9 cellular contexts compared by ENCODE assay signal in genomic region chr7:157613575-157614322, GRCh38.
DNase-seq lines count a peak whose midpoint lies in the region; ATAC-seq lines count a peak whose summit lies in the region.
"Had no signal": no experiment of that assay in that cellular context is flagged by ENCODE, and none has a peak within 500 bp of the region (broad histone marks: within the 10 kb centered on the region; RNA-seq: fewer than 3 reads in every experiment).

No MANE protein-coding gene starts in this region.

- H3K27ac ChIP-seq in urinary bladder (ENCODE audit: low read depth): no peak overlapping the region
- H3K27ac ChIP-seq: GM23248 had no signal

- H3K36me3 Mint-ChIP-seq in activated naive CD8-positive, alpha-beta T cell: no peaks in the 10 kb centered on the region
- no peaks in the 10 kb centered on the region for H3K36me3 Mint-ChIP-seq in activated naive CD8-positive, alpha-beta T cell treated with anti-CD3 and anti-CD28 coated beads for 36 hours
- H3K36me3 Mint-ChIP-seq in dendritic cell treated with granulocyte-macrophage colony-stimulating factor and Interleukin-4, amounts not matched to agents 40 ng/mL and 50 ng/mL, for 4 days (ENCODE audit: low read depth): no peaks in the 10 kb centered on the region
- H3K36me3 Mint-ChIP-seq in naive thymus-derived CD8-positive, alpha-beta T cell: no peaks in the 10 kb centered on the region

- no peaks in the 10 kb centered on the region for H3K36me3 ChIP-seq in urinary bladder (ENCODE audit: insufficient read depth)

- peak in 1 of 2 donors; percentile 7 for ATAC-seq in naive thymus-derived CD8-positive, alpha-beta T cell
- ATAC-seq in HG02852 (IDR thresholded peaks at IDR 0.05; ENCODE audit: unreplicated experiment): no peak

- H3K4me1 ChIP-seq in urinary bladder (ENCODE audit: insufficient read depth): no peaks in the 10 kb centered on the region

- no peak overlapping the region for H3K27ac Mint-ChIP-seq in activated naive CD8-positive, alpha-beta T cell
- H3K27ac Mint-ChIP-seq in activated naive CD8-positive, alpha-beta T cell treated with anti-CD3 and anti-CD28 coated beads for 36 hours: no peak overlapping the region
- peak overlapping the region; percentile 24 for H3K27ac Mint-ChIP-seq in dendritic cell treated with granulocyte-macrophage colony-stimulating factor and Interleukin-4, amounts not matched to agents 40 ng/mL and 50 ng/mL, for 4 days
- peak overlapping the region in 8 of 10 donors; percentile 20 to 93 (median 80) for H3K27ac Mint-ChIP-seq in naive thymus-derived CD8-positive, alpha-beta T cell

- WGBS in urinary bladder: 53% methylated on average over 51 of the region's 51 CpGs

- no peaks in the 10 kb centered on the region for H3K9me3 Mint-ChIP-seq in activated naive CD8-positive, alpha-beta T cell (ENCODE audit: low read depth)
- H3K9me3 Mint-ChIP-seq in activated naive CD8-positive, alpha-beta T cell treated with anti-CD3 and anti-CD28 coated beads for 36 hours: no peaks in the 10 kb centered on the region
- no peaks in the 10 kb centered on the region for H3K9me3 Mint-ChIP-seq in dendritic cell treated with granulocyte-macrophage colony-stimulating factor and Interleukin-4, amounts not matched to agents 40 ng/mL and 50 ng/mL, for 4 days
- peaks cover 0 to 2% (median 0%) of the 10 kb centered on the region in 9 donors for H3K9me3 Mint-ChIP-seq in naive thymus-derived CD8-positive, alpha-beta T cell

- peak overlapping the region; percentile 25 for H3K4me3 Mint-ChIP-seq in activated naive CD8-positive, alpha-beta T cell
- H3K4me3 Mint-ChIP-seq in activated naive CD8-positive, alpha-beta T cell treated with anti-CD3 and anti-CD28 coated beads for 36 hours: no peak overlapping the region
- peak overlapping the region; percentile 77 for H3K4me3 Mint-ChIP-seq in dendritic cell treated with granulocyte-macrophage colony-stimulating factor and Interleukin-4, amounts not matched to agents 40 ng/mL and 50 ng/mL, for 4 days
- H3K4me3 Mint-ChIP-seq in naive thymus-derived CD8-positive, alpha-beta T cell: peak overlapping the region in 9 of 10 donors; percentile 20 to 83 (median 48)

- POLR2A ChIA-PET in naive thymus-derived CD8-positive, alpha-beta T cell (lab: Charles Lee): interaction anchor here (1.1 to 3.5 kb wide), 5 partner anchors 10 to 143 kb away, joined by 3 to 25 read pairs (median 4); no protein-coding TSS in a partner anchor

- peak overlapping the region; percentile 45 for H3K4me3 ChIP-seq in urinary bladder (ENCODE audit: low read depth, low read length)
- H3K4me3 ChIP-seq: GM23248 had no signal

- H3K27me3 Mint-ChIP-seq in activated naive CD8-positive, alpha-beta T cell: no peaks in the 10 kb centered on the region
- no peaks in the 10 kb centered on the region for H3K27me3 Mint-ChIP-seq in activated naive CD8-positive, alpha-beta T cell treated with anti-CD3 and anti-CD28 coated beads for 36 hours
- H3K27me3 Mint-ChIP-seq in dendritic cell treated with granulocyte-macrophage colony-stimulating factor and Interleukin-4, amounts not matched to agents 40 ng/mL and 50 ng/mL, for 4 days: peaks cover 38% of the 10 kb centered on the region
- H3K27me3 Mint-ChIP-seq in naive thymus-derived CD8-positive, alpha-beta T cell: no peaks in the 10 kb centered on the region

- intact Hi-C loops in dendritic cell treated with granulocyte-macrophage colony-stimulating factor and Interleukin-4, amounts not matched to agents 40 ng/mL and 50 ng/mL, for 4 days (cut with micrococcal nuclease): no loop called here

- H3K4me1 Mint-ChIP-seq in activated naive CD8-positive, alpha-beta T cell (ENCODE audit: low read depth): peaks cover 8% of the 10 kb centered on the region
- peaks cover 11% of the 10 kb centered on the region for H3K4me1 Mint-ChIP-seq in activated naive CD8-positive, alpha-beta T cell treated with anti-CD3 and anti-CD28 coated beads for 36 hours
- peaks cover 6% of the 10 kb centered on the region for H3K4me1 Mint-ChIP-seq in dendritic cell treated with granulocyte-macrophage colony-stimulating factor and Interleukin-4, amounts not matched to agents 40 ng/mL and 50 ng/mL, for 4 days (ENCODE audit: low read depth)
- H3K4me1 Mint-ChIP-seq in naive thymus-derived CD8-positive, alpha-beta T cell: peaks cover 12 to 34% (median 20%) of the 10 kb centered on the region in 4 donors

- no peak for DNase-seq in activated naive CD8-positive, alpha-beta T cell treated with anti-CD3 and anti-CD28 coated beads for 36 hours
- DNase-seq in naive thymus-derived CD8-positive, alpha-beta T cell: no peak
- DNase-seq in ecto neural progenitor cell (ENCODE audit: low spot score) (no peak), middle frontal gyrus (ENCODE audit: extremely low spot score, low spot score) (no peak)
- DNase-seq: GM23248 had no signal

Comparison
In these comparisons a context has a peak if more than half of its experiments do, and no peak if none do; other contexts are left out.
1. H3K27ac Mint-ChIP-seq: peak in dendritic cell treated with granulocyte-macrophage colony-stimulating factor and Interleukin-4, amounts not matched to agents 40 ng/mL and 50 ng/mL, for 4 days (single experiment) and naive thymus-derived CD8-positive, alpha-beta T cell (8 of 10); none in activated naive CD8-positive, alpha-beta T cell (single experiment) and activated naive CD8-positive, alpha-beta T cell treated with anti-CD3 and anti-CD28 coated beads for 36 hours (single experiment).